In the genomic region with DNA sequence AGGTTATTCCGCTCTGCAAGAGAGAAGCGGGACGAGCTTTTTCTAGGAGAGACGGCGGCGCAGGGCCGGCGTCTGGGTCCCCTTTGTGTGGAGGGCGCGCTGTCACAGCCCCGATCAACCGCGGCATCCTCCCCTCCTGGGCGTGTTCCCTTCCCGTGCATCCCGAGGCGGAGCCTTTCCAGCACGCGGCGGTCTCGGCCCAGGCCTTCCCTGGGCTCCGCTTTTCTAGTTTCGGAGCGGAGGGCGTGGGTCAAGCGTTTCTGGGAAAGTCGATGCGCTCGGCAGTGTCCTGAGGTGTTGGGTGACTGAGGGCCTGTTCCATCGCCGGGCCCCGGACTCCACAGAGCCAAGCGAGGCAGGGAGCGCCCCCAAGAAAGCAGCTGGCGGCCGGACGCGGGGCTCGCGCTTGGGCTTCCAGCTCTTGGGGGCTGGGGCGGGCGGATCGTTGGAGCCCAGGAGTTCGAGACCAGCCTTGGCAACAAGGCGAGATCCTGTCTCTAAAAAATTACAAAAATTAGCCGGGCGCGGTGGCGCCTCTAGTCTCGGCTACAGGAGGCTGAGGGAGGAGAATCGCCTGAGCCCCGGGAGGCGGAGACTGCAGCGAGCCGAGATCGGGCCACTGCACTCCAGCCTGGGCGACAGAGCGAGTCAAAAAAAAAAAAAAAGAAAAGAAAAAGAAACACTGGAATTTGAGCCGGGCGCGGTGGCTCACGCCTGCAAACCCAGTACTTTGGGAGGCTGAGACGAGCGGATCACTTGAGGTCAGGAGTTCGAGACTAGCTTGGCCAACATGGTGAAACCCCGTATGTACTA, we compare ENCODE assay signal across 1 cellular context.
A peak's percentile ranks its signal among the peaks of the same experiment; 100 is the strongest.
TF ChIP-seq lines count a peak whose summit lies in the region.

No MANE protein-coding gene starts in this region.

TF ChIP-seq in HepG2, 621 proteins besides CTCF, POLR2A, EP300 and RAD21 (continued from another document and continues in another):
- no peak for TF ChIP-seq REXO4 (CRISPR knock-in tag; IDR thresholded peaks at IDR 0.05; ENCODE audit: borderline replicate concordance)
- no peak for TF ChIP-seq NR0B2 (CRISPR knock-in tag; IDR thresholded peaks at IDR 0.05)
- TF ChIP-seq SALL1 (CRISPR knock-in tag; IDR thresholded peaks at IDR 0.05) = no peak
- TF ChIP-seq, protein P1, sequence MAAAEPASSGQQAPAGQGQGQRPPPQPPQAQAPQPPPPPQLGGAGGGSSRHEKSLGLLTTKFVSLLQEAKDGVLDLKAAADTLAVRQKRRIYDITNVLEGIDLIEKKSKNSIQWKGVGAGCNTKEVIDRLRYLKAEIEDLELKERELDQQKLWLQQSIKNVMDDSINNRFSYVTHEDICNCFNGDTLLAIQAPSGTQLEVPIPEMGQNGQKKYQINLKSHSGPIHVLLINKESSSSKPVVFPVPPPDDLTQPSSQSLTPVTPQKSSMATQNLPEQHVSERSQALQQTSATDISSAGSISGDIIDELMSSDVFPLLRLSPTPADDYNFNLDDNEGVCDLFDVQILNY (CRISPR knock-in tag; conservative IDR thresholded peaks at IDR 0.05) = no peak
- peak; percentile 33; the same call in 1 of the 2 replicates for TF ChIP-seq ZNF121 (CRISPR knock-in tag; IDR thresholded peaks at IDR 0.05)
- no peak for TF ChIP-seq ZNF616 (CRISPR knock-in tag; IDR thresholded peaks at IDR 0.05; ENCODE audit: low read depth)
- TF ChIP-seq ZBTB33 (CRISPR knock-in tag; IDR thresholded peaks at IDR 0.05) = peak; percentile 66
- no peak for TF ChIP-seq SP2 (CRISPR knock-in tag; IDR thresholded peaks at IDR 0.05)
- TF ChIP-seq ZMAT3 (CRISPR knock-in tag; conservative IDR thresholded peaks at IDR 0.05) = no peak
- TF ChIP-seq, protein P2, sequence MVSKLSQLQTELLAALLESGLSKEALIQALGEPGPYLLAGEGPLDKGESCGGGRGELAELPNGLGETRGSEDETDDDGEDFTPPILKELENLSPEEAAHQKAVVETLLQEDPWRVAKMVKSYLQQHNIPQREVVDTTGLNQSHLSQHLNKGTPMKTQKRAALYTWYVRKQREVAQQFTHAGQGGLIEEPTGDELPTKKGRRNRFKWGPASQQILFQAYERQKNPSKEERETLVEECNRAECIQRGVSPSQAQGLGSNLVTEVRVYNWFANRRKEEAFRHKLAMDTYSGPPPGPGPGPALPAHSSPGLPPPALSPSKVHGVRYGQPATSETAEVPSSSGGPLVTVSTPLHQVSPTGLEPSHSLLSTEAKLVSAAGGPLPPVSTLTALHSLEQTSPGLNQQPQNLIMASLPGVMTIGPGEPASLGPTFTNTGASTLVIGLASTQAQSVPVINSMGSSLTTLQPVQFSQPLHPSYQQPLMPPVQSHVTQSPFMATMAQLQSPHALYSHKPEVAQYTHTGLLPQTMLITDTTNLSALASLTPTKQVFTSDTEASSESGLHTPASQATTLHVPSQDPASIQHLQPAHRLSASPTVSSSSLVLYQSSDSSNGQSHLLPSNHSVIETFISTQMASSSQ (IDR thresholded peaks at IDR 0.05; ENCODE audit: low read depth) = no peak
- TF ChIP-seq, protein P2 (CRISPR knock-in tag; IDR thresholded peaks at IDR 0.05; ENCODE audit: borderline replicate concordance) = no peak
- TF ChIP-seq FOXC1 (CRISPR knock-in tag; IDR thresholded peaks at IDR 0.05; ENCODE audit: borderline replicate concordance) = 0 out of 2 replicates have a peak, but pooled peaks have one; percentile 46
- no peak for TF ChIP-seq ZNF326 (CRISPR knock-in tag; IDR thresholded peaks at IDR 0.05; ENCODE audit: borderline replicate concordance)
- TF ChIP-seq MEIS2 (CRISPR knock-in tag; IDR thresholded peaks at IDR 0.05) = no peak
- TF ChIP-seq, protein P3, sequence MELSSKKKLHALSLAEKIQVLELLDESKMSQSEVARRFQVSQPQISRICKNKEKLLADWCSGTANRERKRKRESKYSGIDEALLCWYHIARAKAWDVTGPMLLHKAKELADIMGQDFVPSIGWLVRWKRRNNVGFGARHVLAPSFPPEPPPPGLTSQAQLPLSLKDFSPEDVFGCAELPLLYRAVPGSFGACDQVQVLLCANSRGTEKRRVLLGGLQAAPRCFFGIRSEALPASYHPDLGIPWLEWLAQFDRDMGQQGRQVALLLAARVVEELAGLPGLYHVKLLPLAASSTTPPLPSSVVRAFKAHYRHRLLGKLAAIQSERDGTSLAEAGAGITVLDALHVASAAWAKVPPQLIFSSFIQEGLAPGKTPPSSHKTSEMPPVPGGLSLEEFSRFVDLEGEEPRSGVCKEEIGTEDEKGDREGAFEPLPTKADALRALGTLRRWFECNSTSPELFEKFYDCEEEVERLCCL (CRISPR knock-in tag; IDR thresholded peaks at IDR 0.05; ENCODE audit: borderline replicate concordance) = no peak
- TF ChIP-seq PCBP1 (IDR thresholded peaks at IDR 0.05; ENCODE audit: borderline replicate concordance, low read depth, low read length) = no peak
- no peak for TF ChIP-seq ZNF569 (CRISPR knock-in tag; IDR thresholded peaks at IDR 0.05; ENCODE audit: borderline replicate concordance)
- TF ChIP-seq, protein P4, sequence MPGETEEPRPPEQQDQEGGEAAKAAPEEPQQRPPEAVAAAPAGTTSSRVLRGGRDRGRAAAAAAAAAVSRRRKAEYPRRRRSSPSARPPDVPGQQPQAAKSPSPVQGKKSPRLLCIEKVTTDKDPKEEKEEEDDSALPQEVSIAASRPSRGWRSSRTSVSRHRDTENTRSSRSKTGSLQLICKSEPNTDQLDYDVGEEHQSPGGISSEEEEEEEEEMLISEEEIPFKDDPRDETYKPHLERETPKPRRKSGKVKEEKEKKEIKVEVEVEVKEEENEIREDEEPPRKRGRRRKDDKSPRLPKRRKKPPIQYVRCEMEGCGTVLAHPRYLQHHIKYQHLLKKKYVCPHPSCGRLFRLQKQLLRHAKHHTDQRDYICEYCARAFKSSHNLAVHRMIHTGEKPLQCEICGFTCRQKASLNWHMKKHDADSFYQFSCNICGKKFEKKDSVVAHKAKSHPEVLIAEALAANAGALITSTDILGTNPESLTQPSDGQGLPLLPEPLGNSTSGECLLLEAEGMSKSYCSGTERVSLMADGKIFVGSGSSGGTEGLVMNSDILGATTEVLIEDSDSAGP (CRISPR knock-in tag; IDR thresholded peaks at IDR 0.05; ENCODE audit: borderline replicate concordance) = peak; percentile 63; the same call in 1 of the 2 replicates
- no peak for TF ChIP-seq KLF12 (CRISPR knock-in tag; IDR thresholded peaks at IDR 0.05; ENCODE audit: borderline replicate concordance)
- TF ChIP-seq ZSCAN21 (CRISPR knock-in tag; IDR thresholded peaks at IDR 0.05; ENCODE audit: borderline replicate concordance) = no peak
- no peak for TF ChIP-seq DRAP1 (CRISPR knock-in tag; IDR thresholded peaks at IDR 0.05)
- TF ChIP-seq, protein P5, sequence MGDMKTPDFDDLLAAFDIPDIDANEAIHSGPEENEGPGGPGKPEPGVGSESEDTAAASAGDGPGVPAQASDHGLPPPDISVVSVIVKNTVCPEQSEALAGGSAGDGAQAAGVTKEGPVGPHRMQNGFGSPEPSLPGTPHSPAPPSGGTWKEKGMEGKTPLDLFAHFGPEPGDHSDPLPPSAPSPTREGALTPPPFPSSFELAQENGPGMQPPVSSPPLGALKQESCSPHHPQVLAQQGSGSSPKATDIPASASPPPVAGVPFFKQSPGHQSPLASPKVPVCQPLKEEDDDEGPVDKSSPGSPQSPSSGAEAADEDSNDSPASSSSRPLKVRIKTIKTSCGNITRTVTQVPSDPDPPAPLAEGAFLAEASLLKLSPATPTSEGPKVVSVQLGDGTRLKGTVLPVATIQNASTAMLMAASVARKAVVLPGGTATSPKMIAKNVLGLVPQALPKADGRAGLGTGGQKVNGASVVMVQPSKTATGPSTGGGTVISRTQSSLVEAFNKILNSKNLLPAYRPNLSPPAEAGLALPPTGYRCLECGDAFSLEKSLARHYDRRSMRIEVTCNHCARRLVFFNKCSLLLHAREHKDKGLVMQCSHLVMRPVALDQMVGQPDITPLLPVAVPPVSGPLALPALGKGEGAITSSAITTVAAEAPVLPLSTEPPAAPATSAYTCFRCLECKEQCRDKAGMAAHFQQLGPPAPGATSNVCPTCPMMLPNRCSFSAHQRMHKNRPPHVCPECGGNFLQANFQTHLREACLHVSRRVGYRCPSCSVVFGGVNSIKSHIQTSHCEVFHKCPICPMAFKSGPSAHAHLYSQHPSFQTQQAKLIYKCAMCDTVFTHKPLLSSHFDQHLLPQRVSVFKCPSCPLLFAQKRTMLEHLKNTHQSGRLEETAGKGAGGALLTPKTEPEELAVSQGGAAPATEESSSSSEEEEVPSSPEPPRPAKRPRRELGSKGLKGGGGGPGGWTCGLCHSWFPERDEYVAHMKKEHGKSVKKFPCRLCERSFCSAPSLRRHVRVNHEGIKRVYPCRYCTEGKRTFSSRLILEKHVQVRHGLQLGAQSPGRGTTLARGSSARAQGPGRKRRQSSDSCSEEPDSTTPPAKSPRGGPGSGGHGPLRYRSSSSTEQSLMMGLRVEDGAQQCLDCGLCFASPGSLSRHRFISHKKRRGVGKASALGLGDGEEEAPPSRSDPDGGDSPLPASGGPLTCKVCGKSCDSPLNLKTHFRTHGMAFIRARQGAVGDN (CRISPR knock-in tag; IDR thresholded peaks at IDR 0.05) = peak; percentile 32
- no peak for TF ChIP-seq ZNF878 (CRISPR knock-in tag; IDR thresholded peaks at IDR 0.05)
- no peak for TF ChIP-seq PBX3 (CRISPR knock-in tag; IDR thresholded peaks at IDR 0.05; ENCODE audit: borderline replicate concordance)
- no peak for TF ChIP-seq CEBPB (IDR thresholded peaks at IDR 0.05; ENCODE audit: borderline replicate concordance, low read depth, low read length)
- TF ChIP-seq ZNF335 (CRISPR knock-in tag; IDR thresholded peaks at IDR 0.05) = no peak
- no peak for TF ChIP-seq DZIP1 (CRISPR knock-in tag; IDR thresholded peaks at IDR 0.05)
- no peak for TF ChIP-seq PPARG (CRISPR knock-in tag; conservative IDR thresholded peaks at IDR 0.05)
- TF ChIP-seq, protein P6, sequence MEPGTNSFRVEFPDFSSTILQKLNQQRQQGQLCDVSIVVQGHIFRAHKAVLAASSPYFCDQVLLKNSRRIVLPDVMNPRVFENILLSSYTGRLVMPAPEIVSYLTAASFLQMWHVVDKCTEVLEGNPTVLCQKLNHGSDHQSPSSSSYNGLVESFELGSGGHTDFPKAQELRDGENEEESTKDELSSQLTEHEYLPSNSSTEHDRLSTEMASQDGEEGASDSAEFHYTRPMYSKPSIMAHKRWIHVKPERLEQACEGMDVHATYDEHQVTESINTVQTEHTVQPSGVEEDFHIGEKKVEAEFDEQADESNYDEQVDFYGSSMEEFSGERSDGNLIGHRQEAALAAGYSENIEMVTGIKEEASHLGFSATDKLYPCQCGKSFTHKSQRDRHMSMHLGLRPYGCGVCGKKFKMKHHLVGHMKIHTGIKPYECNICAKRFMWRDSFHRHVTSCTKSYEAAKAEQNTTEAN (CRISPR knock-in tag; conservative IDR thresholded peaks at IDR 0.05) = no peak
- no peak for TF ChIP-seq RARG (CRISPR knock-in tag; IDR thresholded peaks at IDR 0.05; ENCODE audit: low read depth)
- TF ChIP-seq PHF21A (CRISPR knock-in tag; IDR thresholded peaks at IDR 0.05) = no peak
